ENCODE assay signal across 8 cellular contexts in genomic region chr2:106269591-106270291, GRCh38.
DNase-seq lines count a peak whose midpoint lies in the region; ATAC-seq and TF ChIP-seq lines count a peak whose summit lies in the region.

No MANE protein-coding gene starts in this region.

- no peaks in the 10 kb centered on the region for H3K36me3 ChIP-seq in skeletal muscle satellite cell (ENCODE audit: insufficient read depth, low read length)

- H3K27me3 ChIP-seq in skeletal muscle satellite cell (ENCODE audit: control insufficient read depth, insufficient read depth, low read length) = peaks cover 16% of the 10 kb centered on the region

- H3K9me3 Mint-ChIP-seq in activated CD8-positive, alpha-beta memory T cell treated with anti-CD3 and anti-CD28 coated beads, Interleukin-2, amount 10 ng/mL, durations not matched to agents 7 days and 5 days (ENCODE audit: low read depth) = no peaks in the 10 kb centered on the region
- H3K9me3 Mint-ChIP-seq in glutamatergic neuron (ENCODE audit: unreplicated experiment) = peaks cover 2% of the 10 kb centered on the region

- peaks cover 39% of the 10 kb centered on the region for H3K4me1 Mint-ChIP-seq in activated CD8-positive, alpha-beta memory T cell treated with anti-CD3 and anti-CD28 coated beads, Interleukin-2, amount 10 ng/mL, durations not matched to agents 7 days and 5 days
- H3K4me1 Mint-ChIP-seq in glutamatergic neuron (ENCODE audit: low read depth, unreplicated experiment) = peaks cover 1% of the 10 kb centered on the region

- ATAC-seq in GM19455 (IDR thresholded peaks at IDR 0.05; ENCODE audit: unreplicated experiment) = peak; percentile 73
- ATAC-seq in activated CD8-positive, alpha-beta memory T cell treated with anti-CD3 and anti-CD28 coated beads, Interleukin-2, amount 10 ng/mL, durations not matched to agents 7 days and 5 days = peak; percentile 65

- H3K4me1 ChIP-seq in skeletal muscle satellite cell (ENCODE audit: control insufficient read depth, insufficient read depth, low read length) = no peaks in the 10 kb centered on the region

- TF ChIP-seq CTCF in AG04449 (IDR thresholded peaks at IDR 0.05; ENCODE audit: insufficient read depth, low read length, missing control alignments) = no peak
- no peak for TF ChIP-seq CTCF in glutamatergic neuron (IDR thresholded peaks at IDR 0.05; ENCODE audit: partially characterized antibody, unreplicated experiment)

- DNase-seq in AG04449 (ENCODE audit: low read depth, low spot score) (no peak), NCI-H1105 (lab: John Stamatoyannopoulos, UW) (peak; percentile 54), glutamatergic neuron (peak; percentile 25), NCI-H2107 (lab: John Stamatoyannopoulos, UW) (no peak), SK-N-DZ (ENCODE audit: low spot score) (no peak)
- DNase-seq in activated CD8-positive, alpha-beta memory T cell treated with anti-CD3 and anti-CD28 coated beads, Interleukin-2, amount 10 ng/mL, durations not matched to agents 7 days and 5 days = peak; percentile 64

- peaks cover 2% of the 10 kb centered on the region for H3K36me3 Mint-ChIP-seq in activated CD8-positive, alpha-beta memory T cell treated with anti-CD3 and anti-CD28 coated beads, Interleukin-2, amount 10 ng/mL, durations not matched to agents 7 days and 5 days
- H3K36me3 Mint-ChIP-seq in glutamatergic neuron (ENCODE audit: unreplicated experiment) = no peaks in the 10 kb centered on the region

- H3K27me3 Mint-ChIP-seq in activated CD8-positive, alpha-beta memory T cell treated with anti-CD3 and anti-CD28 coated beads, Interleukin-2, amount 10 ng/mL, durations not matched to agents 7 days and 5 days = peaks cover 17% of the 10 kb centered on the region
- H3K27me3 Mint-ChIP-seq in glutamatergic neuron (ENCODE audit: unreplicated experiment) = no peaks in the 10 kb centered on the region

- H3K9me3 ChIP-seq in skeletal muscle satellite cell (replicated peaks; ENCODE audit: low read length) = no peaks in the 10 kb centered on the region

- POLR2A ChIA-PET in AG04449 (lab: Yijun Ruan, JAX) = no interaction called here

- H3K27ac Mint-ChIP-seq in activated CD8-positive, alpha-beta memory T cell treated with anti-CD3 and anti-CD28 coated beads, Interleukin-2, amount 10 ng/mL, durations not matched to agents 7 days and 5 days = peak overlapping the region; percentile 61
- H3K27ac Mint-ChIP-seq in glutamatergic neuron (ENCODE audit: unreplicated experiment) = no peak overlapping the region

- H3K4me2 ChIP-seq in skeletal muscle satellite cell (ENCODE audit: low read length) = peak overlapping the region; percentile 75

- no peak overlapping the region for H3K9ac ChIP-seq in skeletal muscle satellite cell (ENCODE audit: low read depth, low read length)

- CTCF ChIA-PET in AG04449 (lab: Yijun Ruan, JAX) = no interaction called here
- CTCF ChIA-PET in activated CD8-positive, alpha-beta memory T cell treated with anti-CD3 and anti-CD28 coated beads, Interleukin-2, amount 10 ng/mL, durations not matched to agents 7 days and 5 days (lab: Charles Lee) = interaction anchor here (1.1 kb wide), 1 partner anchor 21 kb away, joined by 3 read pairs; no protein-coding TSS in a partner anchor

- H3K4me3 ChIP-seq in AG04449 (ENCODE audit: low read depth, low read length) (peak overlapping the region; percentile 15; the same call in 1 of the 2 replicates), skeletal muscle satellite cell (ENCODE audit: low read length) (peak overlapping the region; percentile 61)

- peak overlapping the region; percentile 75 for H3K4me3 Mint-ChIP-seq in activated CD8-positive, alpha-beta memory T cell treated with anti-CD3 and anti-CD28 coated beads, Interleukin-2, amount 10 ng/mL, durations not matched to agents 7 days and 5 days
- H3K4me3 Mint-ChIP-seq in glutamatergic neuron (ENCODE audit: unreplicated experiment) = peak overlapping the region; percentile 82

Comparison
In these comparisons a context has a peak if more than half of its experiments do, and no peak if none do; other contexts are left out.
1. DNase-seq: peak in NCI-H1105 (single experiment), activated CD8-positive, alpha-beta memory T cell treated with anti-CD3 and anti-CD28 coated beads, Interleukin-2, amount 10 ng/mL, durations not matched to agents 7 days and 5 days (single experiment) and glutamatergic neuron (single experiment); none in AG04449 (single experiment), NCI-H2107 (single experiment) and SK-N-DZ (single experiment).